25 cellular contexts compared by ENCODE assay signal in the genomic region with DNA sequence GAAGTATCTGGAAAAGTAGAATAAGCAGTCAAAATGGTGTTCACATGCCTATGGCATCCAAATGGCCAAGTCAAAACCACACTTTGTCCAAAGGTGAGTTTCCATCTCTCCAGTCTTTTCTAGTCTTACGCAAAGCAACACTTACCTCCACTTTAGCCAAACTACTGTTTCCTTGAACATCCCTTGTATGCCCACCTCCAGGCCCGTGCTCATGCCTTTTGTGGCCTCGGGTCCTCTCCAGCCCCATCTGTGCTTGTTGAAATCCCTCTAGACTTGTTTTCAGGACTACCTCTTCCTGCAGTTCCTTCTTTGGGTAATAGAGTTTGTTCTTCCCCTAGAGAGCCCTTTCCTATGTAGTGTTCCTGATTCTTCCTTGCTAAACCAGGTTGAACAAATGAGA.
"Had no signal": no experiment of that assay in that cellular context is flagged by ENCODE, and none has a peak within 500 bp of the region (broad histone marks: within the 10 kb centered on the region; RNA-seq: fewer than 3 reads in every experiment).

No MANE protein-coding gene starts in this region.

- ATAC-seq: activated CD4-positive, CD25-positive, alpha-beta regulatory T cell treated with anti-CD3 and anti-CD28 coated beads, Interleukin-2, amount 50 U/mL, for 24 hours; activated CD8-positive, alpha-beta T cell treated with anti-CD3 and anti-CD28 coated beads for 36 hours; activated T-cell treated with anti-CD3 and anti-CD28 coated beads, Interleukin-2, amount 50 U/mL, for 4 hours; activated T-helper 17 cell treated with anti-CD3 and anti-CD28 coated beads, Interleukin-2, amount 50 U/mL, for 72 hours; T-helper 17 cell had no signal

- H3K36me3 ChIP-seq: brain microvascular endothelial cell had no signal

- DNase-seq: activated B cell treated with CpG ODN at 0.5 μM for 24 hours; activated CD4-positive, alpha-beta T cell treated with anti-CD3 and anti-CD28 coated beads for 48 hours; activated CD4-positive, alpha-beta T cell treated with anti-CD3 and anti-CD28 coated beads, Interleukin-2, amount 50 U/mL, for 1 hour; activated CD4-positive, alpha-beta T cell treated with anti-CD3 and anti-CD28 coated beads, Interleukin-2, amount 50 U/mL, for 48 hours; activated CD8-positive, alpha-beta memory T cell treated with anti-CD3 and anti-CD28 coated beads for 24 hours; activated CD8-positive, alpha-beta T cell treated with anti-CD3 and anti-CD28 coated beads for 36 hours; activated effector memory CD4-positive, alpha-beta T cell treated with Interleukin-2 at 50 U/mL for 16 hours; activated gamma-delta T cell treated with Interleukin-2 at 50 U/mL for 16 hours; activated naive CD4-positive, alpha-beta T cell treated with anti-CD3 and anti-CD28 coated beads, Interleukin-2, amount 50 U/mL, for 16 hours; activated naive CD4-positive, alpha-beta T cell treated with Interleukin-2 at 50 U/mL for 16 hours; activated T-cell treated with anti-CD3 and anti-CD28 coated beads, Interleukin-2, amount 50 U/mL, for 4 hours; amniotic stem cell; anterior cingulate cortex; brain microvascular endothelial cell; caudate nucleus; cortex of kidney; effector CD8-positive, alpha-beta T cell; foreskin fibroblast; T-helper 1 cell; T-helper 17 cell; T1000; WERI-Rb-1 had no signal

- H3K27me3 ChIP-seq: brain microvascular endothelial cell had no signal

- H3K27ac ChIP-seq: brain microvascular endothelial cell, epithelial cell of prostate, WERI-Rb-1 had no signal
